ENCODE assay signal across 8 cellular contexts in genomic region chr16:68040506-68041288, GRCh38. TPM values are rescaled to one million over a fixed set of nuclear protein-coding genes. Genes with fewer than 3 reads are reported as not detected.
DNase-seq lines count a peak whose midpoint lies in the region; ATAC-seq, FAIRE-seq and TF ChIP-seq lines count a peak whose summit lies in the region.

No MANE protein-coding gene starts in this region.

- H2AFZ ChIP-seq in keratinocyte (ENCODE audit: control insufficient read depth, low read length): no peak overlapping the region

- no peaks in the 10 kb centered on the region for H3K9me1 ChIP-seq in keratinocyte (ENCODE audit: control insufficient read depth, extremely low read depth, insufficient read depth, low read length)

- peak; percentile 62 for DNase-seq in GM12891 (ENCODE audit: insufficient read length, low spot score)
- DNase-seq in NCI-H345 treated with DMSO at 0.1 percent for 48 hours (lab: John Stamatoyannopoulos, UW; ENCODE audit: unreplicated experiment): peak; percentile 31
- peak; percentile 69 to 76 for DNase-seq in cardiac fibroblast (ENCODE audit: low read depth in 2 of 2)
- peak; percentile 46 for DNase-seq in keratinocyte (ENCODE audit: low read depth, low spot score)
- DNase-seq in stimulated activated CD4-positive, alpha-beta T cell treated with anti-CD3 and anti-CD28 coated beads, Interleukin-2, amount 100 ng/mL, for 4 hours (ENCODE audit: low read depth): peak; percentile 83

- H3K9me3 ChIP-seq in keratinocyte (ENCODE audit: control insufficient read depth, low read depth, low read length): no peaks in the 10 kb centered on the region

- TF ChIP-seq CTCF in cardiac fibroblast (IDR thresholded peaks at IDR 0.05; ENCODE audit: low read depth, low read length) (peak; percentile 86), keratinocyte (optimal IDR thresholded peaks at IDR 0.05 in 1 of 3, IDR thresholded peaks at IDR 0.05 in 1 of 3, conservative IDR thresholded peaks at IDR 0.05 in 1 of 3; ENCODE audit: extremely low read depth in 1 of 3, insufficient read depth in 2 of 3, low read length in 3 of 3) (peak; percentile 87 to 97 (median 90))

- no peak overlapping the region for H3K4me2 ChIP-seq in keratinocyte (ENCODE audit: control insufficient read depth, extremely low read depth, insufficient read depth, low read depth, low read length)

- H3K36me3 ChIP-seq in keratinocyte (ENCODE audit: control insufficient read depth in 2 of 2, extremely low read depth in 1 of 2, insufficient read depth in 2 of 2, low read length in 2 of 2): peaks cover 7% of the 10 kb centered on the region in 2 experiments

- no peaks in the 10 kb centered on the region for H4K20me1 ChIP-seq in keratinocyte (ENCODE audit: control insufficient read depth, extremely low read depth, insufficient read depth, low read length)

- dilution Hi-C loops in keratinocyte (cut with MboI; ENCODE audit: extremely low pct_ligation_motif_present, low sequenced_read_pairs): no loop called here

- ATAC-seq in HG03095 (IDR thresholded peaks at IDR 0.05; ENCODE audit: unreplicated experiment) (peak; percentile 56), HG02970 (IDR thresholded peaks at IDR 0.05; ENCODE audit: low FRiP score, unreplicated experiment) (no peak)
- ATAC-seq in activated CD4-positive, CD25-positive, alpha-beta regulatory T cell treated with anti-CD3 and anti-CD28 coated beads, Interleukin-2, amount 50 U/mL, for 24 hours: peak; percentile 99 to 100

- peak; percentile 97 for FAIRE-seq in GM12891 (lab: Jason Lieb, UNC)
- FAIRE-seq in keratinocyte (lab: Jason Lieb, UNC): peak; percentile 75

- peaks cover 1% of the 10 kb centered on the region for H3K79me2 ChIP-seq in keratinocyte (ENCODE audit: control insufficient read depth, insufficient read depth, low read length)

- no peak for TF ChIP-seq POLR2A in GM12891 (IDR thresholded peaks at IDR 0.05; ENCODE audit: low read depth, low read length)

- no peak overlapping the region for H3K9ac ChIP-seq in keratinocyte (ENCODE audit: control insufficient read depth, extremely low read depth, insufficient read depth, low read length)

- H3K4me3 ChIP-seq in cardiac fibroblast (replicated peaks in 1 of 2; ENCODE audit: low read depth in 2 of 2, low read length in 2 of 2): no peak overlapping the region
- no peak overlapping the region for H3K4me3 ChIP-seq in keratinocyte (ENCODE audit: control insufficient read depth in 2 of 3, extremely low read depth in 1 of 3, insufficient read depth in 2 of 3, low read depth in 1 of 3, low read length in 3 of 3)

- H3K27me3 ChIP-seq in keratinocyte (ENCODE audit: control insufficient read depth, extremely low read depth, insufficient read depth, low read length): no peaks in the 10 kb centered on the region

- H3K27ac ChIP-seq in keratinocyte (ENCODE audit: control insufficient read depth, insufficient read depth, low read length): no peak overlapping the region

- H3K4me1 ChIP-seq in keratinocyte (ENCODE audit: control insufficient read depth, extremely low read depth, insufficient read depth, low read length): no peaks in the 10 kb centered on the region

TF ChIP-seq in GM12891, 5 proteins besides CTCF, POLR2A, EP300 and RAD21:
- TF ChIP-seq POU2F2 (IDR thresholded peaks at IDR 0.05; ENCODE audit: low read depth, low read length): peak; percentile 48; the same call in 1 of the 2 replicates
- TF ChIP-seq POLR2AphosphoS5 (IDR thresholded peaks at IDR 0.05; ENCODE audit: low read depth, low read length): no peak
TF ChIP-seq in GM12891: peak in this region for 1.

RNA-seq across cellular contexts. Expression of gene DUS2, which starts 17.6 kb away (rescaled TPM):
- polyA plus RNA-seq in GM12891 (2012; ENCODE audit: low read depth, missing spikeins): 19.2 TPM
- polyA plus RNA-seq in keratinocyte: 17.8 to 30.7 TPM (median 22.9 TPM) in 3 replicates
- polyA plus RNA-seq in keratinocyte (2011; ENCODE audit: low read depth): 18.6 TPM
- 20.8 and 22.3 TPM in 2 replicates for polyA plus RNA-seq in keratinocyte (2011; cell fraction: cytosol; rRNA removed)
- polyA plus RNA-seq in keratinocyte (2011; cell fraction: nucleus; rRNA removed): 54.4 and 58.6 TPM in 2 replicates
- 16.2 and 20.1 TPM in 2 replicates for polyA plus RNA-seq in keratinocyte (2012; ENCODE audit: low replicate concordance)
- polyA minus RNA-seq in keratinocyte: 27.0 to 40.7 TPM (median 38.7 TPM) in 3 replicates
- polyA minus RNA-seq in keratinocyte (2011; cell fraction: cytosol; rRNA and poly(A)+ RNA removed): 10.9 TPM
- polyA minus RNA-seq in keratinocyte (2011; cell fraction: nucleus; rRNA and poly(A)+ RNA removed): 19.9 and 25.6 TPM in 2 replicates

RNA-seq across cellular contexts. Expression of gene DDX28, which starts 17.7 kb away (rescaled TPM):
- polyA plus RNA-seq in GM12891 (2012; ENCODE audit: low read depth, missing spikeins): 14.8 TPM
- polyA plus RNA-seq in keratinocyte: 12.8 to 15.7 TPM (median 14.2 TPM) in 3 replicates
- polyA plus RNA-seq in keratinocyte (2011; ENCODE audit: low read depth): 4.5 TPM
- polyA plus RNA-seq in keratinocyte (2011; cell fraction: cytosol; rRNA removed): 8.1 and 8.7 TPM in 2 replicates
- 14.1 and 17.2 TPM in 2 replicates for polyA plus RNA-seq in keratinocyte (2011; cell fraction: nucleus; rRNA removed)
- 7.4 and 10.6 TPM in 2 replicates for polyA plus RNA-seq in keratinocyte (2012; ENCODE audit: low replicate concordance)
- polyA minus RNA-seq in keratinocyte: 8.1 to 12.7 TPM (median 9.6 TPM) in 3 replicates
- 11.5 TPM for polyA minus RNA-seq in keratinocyte (2011; cell fraction: cytosol; rRNA and poly(A)+ RNA removed)
- polyA minus RNA-seq in keratinocyte (2011; cell fraction: nucleus; rRNA and poly(A)+ RNA removed): 10.9 and 11.6 TPM in 2 replicates

RNA-seq across cellular contexts. Expression of gene DPEP2NB, which starts 25.0 kb away (rescaled TPM):
- not detected for polyA plus RNA-seq in GM12891 (2012; ENCODE audit: low read depth, missing spikeins)
- polyA plus RNA-seq in keratinocyte: 0.05 TPM in 1 of 3 replicates, not detected in the others
- polyA plus RNA-seq in keratinocyte (2011; ENCODE audit: low read depth): not detected
- not detected in 2 replicates for polyA plus RNA-seq in keratinocyte (2011; cell fraction: cytosol; rRNA removed)
- not detected in 2 replicates for polyA plus RNA-seq in keratinocyte (2011; cell fraction: nucleus; rRNA removed)
- not detected in 2 replicates for polyA plus RNA-seq in keratinocyte (2012; ENCODE audit: low replicate concordance)
- polyA minus RNA-seq in keratinocyte: not detected in 3 replicates
- polyA minus RNA-seq in keratinocyte (2011; cell fraction: cytosol; rRNA and poly(A)+ RNA removed): not detected
- not detected in 2 replicates for polyA minus RNA-seq in keratinocyte (2011; cell fraction: nucleus; rRNA and poly(A)+ RNA removed)

RNA-seq across cellular contexts. Expression of gene DPEP2, which starts 41.4 kb away (rescaled TPM):
- polyA plus RNA-seq in GM12891 (2012; ENCODE audit: low read depth, missing spikeins): 1.6 TPM
- 0.04 to 0.12 TPM in 2 of 3 replicates, not detected in the other for polyA plus RNA-seq in keratinocyte
- polyA plus RNA-seq in keratinocyte (2011; ENCODE audit: low read depth): not detected
- polyA plus RNA-seq in keratinocyte (2011; cell fraction: cytosol; rRNA removed): 0.17 TPM in 1 of 2 replicates, not detected in the other
- not detected in 2 replicates for polyA plus RNA-seq in keratinocyte (2011; cell fraction: nucleus; rRNA removed)
- 0.09 TPM in 1 of 2 replicates, not detected in the other for polyA plus RNA-seq in keratinocyte (2012; ENCODE audit: low replicate concordance)
- not detected in 3 replicates for polyA minus RNA-seq in keratinocyte
- not detected for polyA minus RNA-seq in keratinocyte (2011; cell fraction: cytosol; rRNA and poly(A)+ RNA removed)
- not detected in 2 replicates for polyA minus RNA-seq in keratinocyte (2011; cell fraction: nucleus; rRNA and poly(A)+ RNA removed)

RNA-seq across cellular contexts. Expression of gene NFATC3, which starts 44.5 kb away (rescaled TPM):
- 8.3 TPM for polyA plus RNA-seq in GM12891 (2012; ENCODE audit: low read depth, missing spikeins)
- 9.5 to 11.5 TPM (median 10.9 TPM) in 3 replicates for polyA plus RNA-seq in keratinocyte
- polyA plus RNA-seq in keratinocyte (2011; ENCODE audit: low read depth): 4.6 TPM
- 6.4 and 10.7 TPM in 2 replicates for polyA plus RNA-seq in keratinocyte (2011; cell fraction: cytosol; rRNA removed)
- polyA plus RNA-seq in keratinocyte (2011; cell fraction: nucleus; rRNA removed): 10.3 and 11.5 TPM in 2 replicates
- 5.9 and 7.9 TPM in 2 replicates for polyA plus RNA-seq in keratinocyte (2012; ENCODE audit: low replicate concordance)
- 12.3 to 32.0 TPM (median 26.0 TPM) in 3 replicates for polyA minus RNA-seq in keratinocyte
- polyA minus RNA-seq in keratinocyte (2011; cell fraction: cytosol; rRNA and poly(A)+ RNA removed): 13.0 TPM
- 12.6 and 23.2 TPM in 2 replicates for polyA minus RNA-seq in keratinocyte (2011; cell fraction: nucleus; rRNA and poly(A)+ RNA removed)

Comparison
In these comparisons a context has a peak if more than half of its experiments do, and no peak if none do; other contexts are left out.
1. DNase-seq: peak in every context shown above with its lines; median percentile 83 in stimulated activated CD4-positive, alpha-beta T cell treated with anti-CD3 and anti-CD28 coated beads, Interleukin-2, amount 100 ng/mL, for 4 hours; 72 in cardiac fibroblast; 62 in GM12891; 46 in keratinocyte; 31 in NCI-H345 treated with DMSO at 0.1 percent for 48 hours.